ENCODE assay signal across 8 cellular contexts in genomic region chr2:176131617-176132396, GRCh38. TPM values are rescaled to one million over a fixed set of nuclear protein-coding genes. Genes with fewer than 3 reads are reported as not detected.
DNase-seq lines count a peak whose midpoint lies in the region; ATAC-seq and FAIRE-seq lines count a peak whose summit lies in the region.
"Had no signal": no experiment of that assay in that cellular context is flagged by ENCODE, and none has a peak within 500 bp of the region (broad histone marks: within the 10 kb centered on the region; RNA-seq: fewer than 3 reads in every experiment).

No MANE protein-coding gene starts in this region.

- no peak overlapping the region for H2BK15ac ChIP-seq in neuronal stem cell (ENCODE audit: low read length)

- H3K36me3 Mint-ChIP-seq in CD4-positive, CD25-positive, alpha-beta regulatory T cell = no peaks in the 10 kb centered on the region
- H3K36me3 Mint-ChIP-seq in activated CD8-positive, alpha-beta T cell treated with anti-CD3 and anti-CD28 coated beads, Interleukin-2, amount 10 ng/mL, durations not matched to agents 7 days and 5 days (ENCODE audit: low read depth) = peaks cover 3% of the 10 kb centered on the region

- H3K27me3 Mint-ChIP-seq in CD4-positive, CD25-positive, alpha-beta regulatory T cell = peaks cover 85% of the 10 kb centered on the region
- H3K27me3 Mint-ChIP-seq in activated CD8-positive, alpha-beta T cell treated with anti-CD3 and anti-CD28 coated beads, Interleukin-2, amount 10 ng/mL, durations not matched to agents 7 days and 5 days (ENCODE audit: low read depth) = peaks cover 79% of the 10 kb centered on the region

- H3K4me3 ChIP-seq in CD4-positive, CD25-positive, alpha-beta regulatory T cell (ENCODE audit: low read depth, low read length) = peak overlapping the region; percentile 60
- H3K4me3 ChIP-seq in muscle layer of colon (ENCODE audit: low read depth in 1 of 2, low read length in 2 of 2) (peak overlapping the region; percentile 38 to 75), neuronal stem cell (ENCODE audit: low read length in 2 of 2) (no peak overlapping the region)

- peak overlapping the region; percentile 69 to 89 (median 85) for H3K4me3 Mint-ChIP-seq in CD4-positive, CD25-positive, alpha-beta regulatory T cell
- H3K4me3 Mint-ChIP-seq in activated CD8-positive, alpha-beta T cell treated with anti-CD3 and anti-CD28 coated beads, Interleukin-2, amount 10 ng/mL, durations not matched to agents 7 days and 5 days = peak overlapping the region; percentile 74

- H2BK12ac ChIP-seq in neuronal stem cell (ENCODE audit: low read length) = no peak overlapping the region

- H3K4ac ChIP-seq in neuronal stem cell (ENCODE audit: low read length) = no peak overlapping the region

- H2AK5ac ChIP-seq in neuronal stem cell (ENCODE audit: low read depth, low read length) = no peak overlapping the region

- H3K9me3 ChIP-seq in CD4-positive, CD25-positive, alpha-beta regulatory T cell (ENCODE audit: control insufficient read depth in 2 of 2, low read length in 2 of 2) = peaks cover 6 to 21% of the 10 kb centered on the region in 2 experiments
- H3K9me3 ChIP-seq in muscle layer of colon (ENCODE audit: low read length) (no peaks in the 10 kb centered on the region), neuronal stem cell (replicated peaks in 1 of 2; ENCODE audit: control insufficient read depth in 2 of 2, insufficient read depth in 1 of 2, low read depth in 1 of 2, low read length in 2 of 2) (peaks cover 0 to 2% of the 10 kb centered on the region in 2 donors)

- no peak overlapping the region for H3K23ac ChIP-seq in neuronal stem cell (ENCODE audit: low read depth, low read length, poor library complexity)

- H2BK5ac ChIP-seq in neuronal stem cell (ENCODE audit: low read length) = no peak overlapping the region

- no peak for FAIRE-seq in frontal cortex (lab: Jason Lieb, UNC)

- H3K9ac ChIP-seq in muscle layer of colon (ENCODE audit: low read length) (peak overlapping the region; percentile 73), neuronal stem cell (ENCODE audit: low read depth, low read length, poor library complexity) (no peak overlapping the region)

- H4K91ac ChIP-seq in neuronal stem cell (ENCODE audit: low read depth, low read length, poor library complexity) = no peak overlapping the region

- no CpG with 5 or more reads among the region's 9 CpGs for WGBS in neuronal stem cell (ENCODE audit: extremely low coverage in 2 of 2, insufficient read length in 2 of 2, insufficient replicate concordance in 1 of 2), 2 donors

- H3K18ac ChIP-seq in neuronal stem cell (ENCODE audit: low read length) = no peak overlapping the region

- H3K14ac ChIP-seq in neuronal stem cell (ENCODE audit: low read length) = no peak overlapping the region

- no peaks in the 10 kb centered on the region for H3K36me3 ChIP-seq in CD4-positive, CD25-positive, alpha-beta regulatory T cell (ENCODE audit: control insufficient read depth, insufficient read depth, low read length)
- no peaks in the 10 kb centered on the region for H3K36me3 ChIP-seq in muscle layer of colon (ENCODE audit: insufficient read depth, low read length)
- no peaks in the 10 kb centered on the region for H3K36me3 ChIP-seq in neuronal stem cell (replicated peaks in 1 of 2; ENCODE audit: control insufficient read depth in 2 of 2, insufficient read depth in 2 of 2, low read length in 2 of 2)

- no peak for ATAC-seq in CD4-positive, CD25-positive, alpha-beta regulatory T cell (ENCODE audit: low read depth in 2 of 2)
- ATAC-seq in activated CD8-positive, alpha-beta T cell treated with anti-CD3 and anti-CD28 coated beads, Interleukin-2, amount 10 ng/mL, durations not matched to agents 7 days and 5 days = no peak

- H3K27me3 ChIP-seq in CD4-positive, CD25-positive, alpha-beta regulatory T cell (ENCODE audit: control insufficient read depth, insufficient read depth, low read length) = peaks cover 59% of the 10 kb centered on the region
- H3K27me3 ChIP-seq in muscle layer of colon (ENCODE audit: control insufficient read depth in 1 of 2, insufficient read depth in 2 of 2, low read length in 2 of 2) = peaks cover 0 to 6% of the 10 kb centered on the region in 2 donors
- H3K27me3 ChIP-seq in neuronal stem cell (ENCODE audit: control insufficient read depth in 3 of 3, insufficient read depth in 3 of 3, low read depth in 1 of 3, low read length in 3 of 3) = peaks cover 43 to 98% (median 92%) of the 10 kb centered on the region in 3 experiments

- POLR2A ChIA-PET in activated CD8-positive, alpha-beta T cell treated with anti-CD3 and anti-CD28 coated beads, Interleukin-2, amount 10 ng/mL, durations not matched to agents 7 days and 5 days (lab: Charles Lee) = no interaction called here

- H2AFZ ChIP-seq in neuronal stem cell (ENCODE audit: low read length) = no peak overlapping the region

- no peak overlapping the region for H3K27ac ChIP-seq in CD4-positive, CD25-positive, alpha-beta regulatory T cell (ENCODE audit: insufficient read depth, low read length, poor library complexity, severe bottlenecking)
- H3K27ac ChIP-seq in muscle layer of colon (ENCODE audit: low read depth, low read length) (peak overlapping the region; percentile 96), neuronal stem cell (replicated peaks; ENCODE audit: low read length) (no peak overlapping the region)

- no peak overlapping the region for H2BK120ac ChIP-seq in neuronal stem cell (ENCODE audit: low read depth, low read length)

- no peak overlapping the region for H3K4me2 ChIP-seq in neuronal stem cell (ENCODE audit: insufficient read depth, low read length, poor library complexity, severe bottlenecking)

- no peaks in the 10 kb centered on the region for H3K79me1 ChIP-seq in neuronal stem cell (ENCODE audit: low read depth, low read length)

- DNase-seq in CD4-positive, CD25-positive, alpha-beta regulatory T cell = no peak
- DNase-seq in activated CD8-positive, alpha-beta T cell treated with anti-CD3 and anti-CD28 coated beads, Interleukin-2, amount 10 ng/mL, durations not matched to agents 7 days and 5 days = no peak
- no peak for DNase-seq in neuronal stem cell (ENCODE audit: low spot score)
- DNase-seq in middle frontal gyrus (ENCODE audit: extremely low spot score, low spot score) = no peak
- no peak for DNase-seq in frontal cortex (ENCODE audit: low spot score in 2 of 2)
- DNase-seq: H7 had no signal

- peak overlapping the region in 2 of 3 donors; percentile 18 to 23 for H3K27ac Mint-ChIP-seq in CD4-positive, CD25-positive, alpha-beta regulatory T cell
- no peak overlapping the region for H3K27ac Mint-ChIP-seq in activated CD8-positive, alpha-beta T cell treated with anti-CD3 and anti-CD28 coated beads, Interleukin-2, amount 10 ng/mL, durations not matched to agents 7 days and 5 days

- CTCF ChIA-PET in activated CD8-positive, alpha-beta T cell treated with anti-CD3 and anti-CD28 coated beads, Interleukin-2, amount 10 ng/mL, durations not matched to agents 7 days and 5 days (lab: Charles Lee) = interaction anchor here (0.8 to 4.4 kb wide), 15 partner anchors 9 to 1017 kb away, joined by 3 to 23 read pairs (median 4); partner anchors contain the start of gene HOXD9

- H3K4me1 Mint-ChIP-seq in CD4-positive, CD25-positive, alpha-beta regulatory T cell = peaks cover 10 to 54% (median 28%) of the 10 kb centered on the region in 4 donors
- peaks cover 26% of the 10 kb centered on the region for H3K4me1 Mint-ChIP-seq in activated CD8-positive, alpha-beta T cell treated with anti-CD3 and anti-CD28 coated beads, Interleukin-2, amount 10 ng/mL, durations not matched to agents 7 days and 5 days (ENCODE audit: low read depth)

- H3K4me1 ChIP-seq in CD4-positive, CD25-positive, alpha-beta regulatory T cell (ENCODE audit: control insufficient read depth, insufficient read depth, low read length, poor library complexity, severe bottlenecking) = peaks cover 50% of the 10 kb centered on the region
- H3K4me1 ChIP-seq in muscle layer of colon (ENCODE audit: insufficient read depth, low read length) (peaks cover 43% of the 10 kb centered on the region), neuronal stem cell (ENCODE audit: control insufficient read depth in 2 of 2, insufficient read depth in 1 of 2, low read depth in 1 of 2, low read length in 2 of 2) (peaks cover 0 to 5% of the 10 kb centered on the region in 2 donors)

- H3K9me3 Mint-ChIP-seq in CD4-positive, CD25-positive, alpha-beta regulatory T cell = peaks cover 0 to 22% (median 2%) of the 10 kb centered on the region in 7 donors
- no peaks in the 10 kb centered on the region for H3K9me3 Mint-ChIP-seq in activated CD8-positive, alpha-beta T cell treated with anti-CD3 and anti-CD28 coated beads, Interleukin-2, amount 10 ng/mL, durations not matched to agents 7 days and 5 days (ENCODE audit: insufficient read depth)

- no peak overlapping the region for H4K8ac ChIP-seq in neuronal stem cell (ENCODE audit: low read depth, low read length)

RNA-seq across cellular contexts. Expression of gene HOXD8, which starts 2.3 kb away (rescaled TPM):
- not detected for total RNA-seq in CD4-positive, CD25-positive, alpha-beta regulatory T cell
- polyA plus RNA-seq in CD4-positive, CD25-positive, alpha-beta regulatory T cell = not detected
- not detected for total RNA-seq in activated CD8-positive, alpha-beta T cell treated with anti-CD3 and anti-CD28 coated beads, Interleukin-2, amount 10 ng/mL, durations not matched to agents 7 days and 5 days
- polyA plus RNA-seq in neuronal stem cell (2013, experiment 1 of 2) = not detected
- polyA plus RNA-seq in neuronal stem cell (2013, experiment 2 of 2) = not detected
- total RNA-seq in frontal cortex = not detected
- total RNA-seq: H7 had no signal

RNA-seq across cellular contexts. Expression of gene HOXD9, which starts 9.3 kb away (rescaled TPM):
- not detected for total RNA-seq in CD4-positive, CD25-positive, alpha-beta regulatory T cell
- polyA plus RNA-seq in CD4-positive, CD25-positive, alpha-beta regulatory T cell = not detected
- total RNA-seq in activated CD8-positive, alpha-beta T cell treated with anti-CD3 and anti-CD28 coated beads, Interleukin-2, amount 10 ng/mL, durations not matched to agents 7 days and 5 days = not detected
- not detected for polyA plus RNA-seq in neuronal stem cell (2013, experiment 1 of 2)
- polyA plus RNA-seq in neuronal stem cell (2013, experiment 2 of 2) = not detected
- total RNA-seq in frontal cortex = not detected

RNA-seq across cellular contexts. Expression of gene HOXD10, which starts 15.2 kb away (rescaled TPM):
- not detected for total RNA-seq in CD4-positive, CD25-positive, alpha-beta regulatory T cell
- polyA plus RNA-seq in CD4-positive, CD25-positive, alpha-beta regulatory T cell = not detected
- not detected for total RNA-seq in activated CD8-positive, alpha-beta T cell treated with anti-CD3 and anti-CD28 coated beads, Interleukin-2, amount 10 ng/mL, durations not matched to agents 7 days and 5 days
- not detected for polyA plus RNA-seq in neuronal stem cell (2013, experiment 1 of 2)
- not detected for polyA plus RNA-seq in neuronal stem cell (2013, experiment 2 of 2)
- total RNA-seq in frontal cortex = not detected
- total RNA-seq: G401 had no signal

RNA-seq across cellular contexts. Expression of gene HOXD4, which starts 19.5 kb away (rescaled TPM):
- not detected for total RNA-seq in CD4-positive, CD25-positive, alpha-beta regulatory T cell
- polyA plus RNA-seq in CD4-positive, CD25-positive, alpha-beta regulatory T cell = not detected
- not detected for total RNA-seq in activated CD8-positive, alpha-beta T cell treated with anti-CD3 and anti-CD28 coated beads, Interleukin-2, amount 10 ng/mL, durations not matched to agents 7 days and 5 days
- not detected for polyA plus RNA-seq in neuronal stem cell (2013, experiment 1 of 2)
- polyA plus RNA-seq in neuronal stem cell (2013, experiment 2 of 2) = not detected
- total RNA-seq in frontal cortex = not detected
- total RNA-seq: H7 had no signal

RNA-seq across cellular contexts. Expression of gene HOXD11, which starts 24.7 kb away (rescaled TPM):
- total RNA-seq in CD4-positive, CD25-positive, alpha-beta regulatory T cell = not detected
- polyA plus RNA-seq in CD4-positive, CD25-positive, alpha-beta regulatory T cell = not detected
- total RNA-seq in activated CD8-positive, alpha-beta T cell treated with anti-CD3 and anti-CD28 coated beads, Interleukin-2, amount 10 ng/mL, durations not matched to agents 7 days and 5 days = not detected
- not detected for polyA plus RNA-seq in neuronal stem cell (2013, experiment 1 of 2)
- polyA plus RNA-seq in neuronal stem cell (2013, experiment 2 of 2) = not detected
- total RNA-seq in frontal cortex = not detected
- total RNA-seq: G401, H7 had no signal

Comparison
In these comparisons a context has a peak if more than half of its experiments do, and no peak if none do; other contexts are left out.
1. H3K4me3 ChIP-seq: peak in CD4-positive, CD25-positive, alpha-beta regulatory T cell (single experiment) and muscle layer of colon (2 of 2); none in neuronal stem cell (0 of 2).